ENCODE assay signal across 9 cellular contexts in the genomic region with DNA sequence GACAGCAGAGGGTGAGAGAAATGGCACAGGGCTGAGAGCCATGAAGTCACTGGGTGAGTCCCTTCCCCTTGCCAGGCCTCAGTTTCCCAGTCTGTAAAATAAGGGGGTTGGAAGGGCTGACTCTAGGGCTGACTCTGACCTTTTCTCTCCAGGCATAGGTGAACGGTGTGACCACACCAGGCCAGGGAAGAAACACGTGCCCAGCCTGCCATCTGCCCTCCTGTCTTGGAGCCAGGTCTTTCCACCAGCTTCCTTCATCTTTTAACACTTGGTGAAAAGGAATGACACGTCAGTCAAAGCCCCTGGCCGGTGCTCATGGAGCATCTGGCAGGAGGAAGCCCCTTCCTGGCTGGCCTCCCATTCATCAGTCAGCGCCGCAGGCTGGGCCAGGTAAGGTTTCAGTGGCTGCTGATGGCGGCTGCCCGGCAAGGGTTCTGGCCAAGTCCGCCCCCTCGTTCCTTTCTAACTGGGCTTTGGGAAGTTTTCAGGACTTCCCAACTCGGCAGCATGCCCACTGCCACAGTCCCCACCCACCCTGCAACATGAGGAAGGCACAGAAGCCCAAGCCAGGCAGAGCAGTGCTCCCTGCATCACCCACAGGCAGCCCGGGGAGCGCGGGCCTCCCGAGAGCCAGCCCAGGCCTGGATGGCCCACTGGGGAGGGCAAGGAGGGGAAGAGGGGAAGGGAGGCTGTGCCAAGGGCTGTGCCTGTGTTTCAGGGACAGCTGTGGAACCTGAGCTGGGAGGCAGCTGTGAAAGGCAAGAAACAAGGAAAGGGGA.
DNase-seq lines count a peak whose midpoint lies in the region; ATAC-seq and TF ChIP-seq lines count a peak whose summit lies in the region.
"Had no signal": no experiment of that assay in that cellular context is flagged by ENCODE, and none has a peak within 500 bp of the region (broad histone marks: within the 10 kb centered on the region; RNA-seq: fewer than 3 reads in every experiment).

No MANE protein-coding gene starts in this region.

- peaks cover 53% of the 10 kb centered on the region for H3K4me1 Mint-ChIP-seq in osteocyte (ENCODE audit: unreplicated experiment)
- H3K4me1 Mint-ChIP-seq in activated naive CD8-positive, alpha-beta T cell treated with anti-CD3 and anti-CD28 coated beads, Interleukin-2, amount 50 U/mL, for 24 hours = peaks cover 3% of the 10 kb centered on the region

- no peaks in the 10 kb centered on the region for H3K9me3 Mint-ChIP-seq in osteocyte (ENCODE audit: unreplicated experiment)
- H3K9me3 Mint-ChIP-seq in activated naive CD8-positive, alpha-beta T cell treated with anti-CD3 and anti-CD28 coated beads, Interleukin-2, amount 50 U/mL, for 24 hours = no peaks in the 10 kb centered on the region

- DNase-seq in AG08395 (ENCODE audit: low spot score) (peak; percentile 60), NCI-H446 treated with DMSO at 0.1 percent for 48 hours (lab: John Stamatoyannopoulos, UW) (peak; percentile 99), fibroblast of gingiva (ENCODE audit: low read depth) (peak; percentile 79), myocyte (ENCODE audit: low read depth) (peak; percentile 33), osteocyte (ENCODE audit: extremely low spot score, unreplicated experiment) (no peak)
- DNase-seq in activated naive CD8-positive, alpha-beta T cell treated with anti-CD3 and anti-CD28 coated beads, Interleukin-2, amount 50 U/mL, for 24 hours = no peak
- DNase-seq: amniotic stem cell had no signal

- H3K27me3 Mint-ChIP-seq in osteocyte (ENCODE audit: unreplicated experiment) = peaks cover 20% of the 10 kb centered on the region
- H3K27me3 Mint-ChIP-seq in activated naive CD8-positive, alpha-beta T cell treated with anti-CD3 and anti-CD28 coated beads, Interleukin-2, amount 50 U/mL, for 24 hours = no peaks in the 10 kb centered on the region

- no peak overlapping the region for H3K27ac Mint-ChIP-seq in osteocyte (ENCODE audit: unreplicated experiment)
- no peak overlapping the region for H3K27ac Mint-ChIP-seq in activated naive CD8-positive, alpha-beta T cell treated with anti-CD3 and anti-CD28 coated beads, Interleukin-2, amount 50 U/mL, for 24 hours

- H3K36me3 Mint-ChIP-seq in osteocyte (ENCODE audit: unreplicated experiment) = no peaks in the 10 kb centered on the region
- no peaks in the 10 kb centered on the region for H3K36me3 Mint-ChIP-seq in activated naive CD8-positive, alpha-beta T cell treated with anti-CD3 and anti-CD28 coated beads, Interleukin-2, amount 50 U/mL, for 24 hours (ENCODE audit: low read depth)

- H3K4me3 Mint-ChIP-seq in osteocyte (ENCODE audit: unreplicated experiment) = no peak overlapping the region
- no peak overlapping the region for H3K4me3 Mint-ChIP-seq in activated naive CD8-positive, alpha-beta T cell treated with anti-CD3 and anti-CD28 coated beads, Interleukin-2, amount 50 U/mL, for 24 hours

- ATAC-seq in HG03139 (IDR thresholded peaks at IDR 0.05; ENCODE audit: unreplicated experiment) (no peak), GM19328 (IDR thresholded peaks at IDR 0.05; ENCODE audit: unreplicated experiment) (no peak)
- no peak for ATAC-seq in activated naive CD8-positive, alpha-beta T cell treated with anti-CD3 and anti-CD28 coated beads, Interleukin-2, amount 50 U/mL, for 24 hours

- no peak for TF ChIP-seq CTCF in osteocyte (IDR thresholded peaks at IDR 0.05)

Comparison
In these comparisons a context has a peak if more than half of its experiments do, and no peak if none do; other contexts are left out.
1. DNase-seq: peak in AG08395 (single experiment), NCI-H446 treated with DMSO at 0.1 percent for 48 hours (single experiment), fibroblast of gingiva (single experiment) and myocyte (single experiment); none in osteocyte (single experiment) and activated naive CD8-positive, alpha-beta T cell treated with anti-CD3 and anti-CD28 coated beads, Interleukin-2, amount 50 U/mL, for 24 hours (single experiment).